Comparison of ENCODE assay signal across 8 cellular contexts in the genomic region with DNA sequence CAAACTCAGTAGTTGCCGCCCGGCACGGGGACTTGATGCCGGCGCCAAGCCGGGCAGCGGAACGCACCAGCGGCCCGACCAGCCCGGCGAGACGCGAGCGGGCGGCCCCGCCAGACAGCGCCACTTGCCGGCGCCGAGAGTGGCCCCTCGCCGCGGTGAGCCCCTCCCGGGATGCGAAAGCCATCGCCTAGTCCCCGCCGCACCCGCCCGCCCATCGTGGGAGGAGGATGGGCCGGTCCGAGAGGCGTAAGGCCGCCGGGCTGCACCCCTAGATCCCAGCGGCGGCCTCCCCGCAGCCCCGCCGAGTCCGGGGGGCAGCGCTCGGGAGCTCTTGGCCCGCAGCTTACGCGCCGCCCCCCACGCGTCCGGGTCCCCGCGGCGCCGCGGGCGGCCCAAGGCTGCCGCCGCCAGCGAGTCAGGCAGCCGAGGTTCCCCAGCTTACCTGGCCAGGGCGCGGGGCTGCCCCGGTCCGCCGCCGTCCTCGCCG. TPM values are rescaled to one million over a fixed set of nuclear protein-coding genes. Genes with fewer than 3 reads are reported as not detected.
DNase-seq lines count a peak whose midpoint lies in the region; ATAC-seq and TF ChIP-seq lines count a peak whose summit lies in the region.

No MANE protein-coding gene starts in this region.

- intact Hi-C loops in breast epithelium (cut with DNase I; ENCODE audit: low total_unique reads) (no loop called here), left colon (cut with DNase I, micrococcal nuclease) (no loop called here)

- no peak for TF ChIP-seq POLR2A in breast epithelium (IDR thresholded peaks at IDR 0.05)

- H3K4me3 ChIP-seq in breast epithelium = peak overlapping the region; percentile 50 to 75 (median 74)

- no peak for TF ChIP-seq CTCF in breast epithelium (IDR thresholded peaks at IDR 0.05)

- peak; percentile 55 for ATAC-seq in HG02973 (IDR thresholded peaks at IDR 0.05; ENCODE audit: unreplicated experiment)
- ATAC-seq in left colon = peak; percentile 64

- DNase-seq in NCI-H2081 (lab: John Stamatoyannopoulos, UW) (peak; percentile 4 to 43), NCI-H2081 treated with DMSO at 0.1 percent for 48 hours (lab: John Stamatoyannopoulos, UW) (no peak), T-helper 9 cell (peak; percentile 42), breast epithelium (ENCODE audit: low spot score in 2 of 2) (no peak), left colon (peak in 1 of 2 donors; percentile 41), AML-193 (lab: John Stamatoyannopoulos, UW) (no peak)
- peak; percentile 48 to 52 for DNase-seq in stimulated activated CD4-positive, alpha-beta T cell treated with anti-CD3 and anti-CD28 coated beads, Interleukin-4, amount 100 ng/mL, for 4 hours

- no peaks in the 10 kb centered on the region for H3K27me3 ChIP-seq in breast epithelium

- no peaks in the 10 kb centered on the region for H3K4me1 ChIP-seq in breast epithelium

- H3K9me3 ChIP-seq in breast epithelium = no peaks in the 10 kb centered on the region

- H3K27ac ChIP-seq in breast epithelium = peak overlapping the region in 1 of 2 donors; percentile 38

- H3K36me3 ChIP-seq in breast epithelium = no peaks in the 10 kb centered on the region

RNA-seq across cellular contexts. Expression of a gene that starts 0.6 kb away (rescaled TPM):
- 10 to 100 TPM; 33.0 to 77.7 (median 73.4) TPM for total RNA-seq in breast epithelium
- total RNA-seq in left colon = 10 to 100 TPM; 17.8 to 43.0 TPM

Comparison
In these comparisons a context has a peak if more than half of its experiments do, and no peak if none do; other contexts are left out.
1. DNase-seq: peak in NCI-H2081 (2 of 2), T-helper 9 cell (single experiment) and stimulated activated CD4-positive, alpha-beta T cell treated with anti-CD3 and anti-CD28 coated beads, Interleukin-4, amount 100 ng/mL, for 4 hours (2 of 2); none in NCI-H2081 treated with DMSO at 0.1 percent for 48 hours (single experiment), breast epithelium (0 of 2) and AML-193 (0 of 2).